Comparison of ENCODE assay signal across 25 cellular contexts in the genomic region with DNA sequence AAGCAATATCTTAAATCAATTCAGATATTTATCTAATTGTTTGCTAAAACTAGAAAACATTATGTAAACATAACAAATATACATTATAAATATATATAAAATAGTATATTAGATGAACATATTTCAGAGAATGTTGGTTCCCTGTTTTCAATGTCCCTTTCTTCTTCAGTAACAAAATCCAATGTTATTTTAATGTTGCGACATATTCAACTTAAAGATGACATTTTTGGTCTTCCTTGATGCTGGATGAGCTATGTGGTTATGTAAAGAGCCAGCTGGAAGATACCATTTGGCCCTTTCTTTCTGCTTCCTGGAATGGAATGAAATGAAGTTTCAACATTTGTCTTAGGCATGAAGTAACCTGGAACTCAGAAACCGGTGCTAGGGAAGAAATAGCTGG.
"Had no signal": no experiment of that assay in that cellular context is flagged by ENCODE, and none has a peak within 500 bp of the region (broad histone marks: within the 10 kb centered on the region; RNA-seq: fewer than 3 reads in every experiment).

No MANE protein-coding gene starts in this region.

- FAIRE-seq: endometrium, islet of Langerhans, keratinocyte had no signal

- H3K4me3 ChIP-seq: colonic mucosa, esophagus squamous epithelium, gastrocnemius medialis, heart right ventricle, left lung, lower lobe of right lung had no signal

- H3K4me3 Mint-ChIP-seq: dendritic cell treated with granulocyte-macrophage colony-stimulating factor and Interleukin-4, amounts not matched to agents 40 ng/mL and 50 ng/mL, for 4 days; effector memory CD8-positive, alpha-beta T cell; endodermal cell had no signal

- ATAC-seq: effector memory CD8-positive, alpha-beta T cell; esophagus mucosa; gastrocnemius medialis; heart right ventricle; left cardiac atrium; left lung; left ventricle myocardium superior; lower lobe of right lung had no signal

- H3K27ac Mint-ChIP-seq: dendritic cell treated with granulocyte-macrophage colony-stimulating factor and Interleukin-4, amounts not matched to agents 40 ng/mL and 50 ng/mL, for 4 days; effector memory CD8-positive, alpha-beta T cell; endodermal cell had no signal

- H3K9me3 ChIP-seq: colonic mucosa, esophagus squamous epithelium, gastrocnemius medialis, heart right ventricle, left lung, lower lobe of right lung had no signal

- DNase-seq: colonic mucosa; cortex of kidney; effector CD8-positive, alpha-beta T cell; effector memory CD8-positive, alpha-beta T cell; endodermal cell; erythroblast; esophagus squamous epithelium; foreskin fibroblast; gastrocnemius medialis; glutamatergic neuron; head of caudate nucleus; heart right ventricle; hippocampal formation; left cardiac atrium; left lung; left ventricle myocardium superior; lower lobe of right lung; mesendoderm; midbrain had no signal

- H3K36me3 ChIP-seq: colonic mucosa, esophagus squamous epithelium, gastrocnemius medialis, heart right ventricle, left lung, lower lobe of right lung had no signal

- H3K4me1 ChIP-seq: colonic mucosa, esophagus squamous epithelium, gastrocnemius medialis, heart right ventricle, left lung, lower lobe of right lung had no signal

- H3K27me3 Mint-ChIP-seq: dendritic cell treated with granulocyte-macrophage colony-stimulating factor and Interleukin-4, amounts not matched to agents 40 ng/mL and 50 ng/mL, for 4 days; effector memory CD8-positive, alpha-beta T cell had no signal

- H3K9me3 Mint-ChIP-seq: dendritic cell treated with granulocyte-macrophage colony-stimulating factor and Interleukin-4, amounts not matched to agents 40 ng/mL and 50 ng/mL, for 4 days; endodermal cell had no signal

- H3K27ac ChIP-seq: colonic mucosa, epithelial cell of prostate, esophagus squamous epithelium, gastrocnemius medialis, heart right ventricle, left lung, lower lobe of right lung had no signal

- H3K27me3 ChIP-seq: colonic mucosa, esophagus squamous epithelium, gastrocnemius medialis, heart right ventricle, left lung had no signal
